Comparison of ENCODE assay signal across 2 cellular contexts in the genomic region with DNA sequence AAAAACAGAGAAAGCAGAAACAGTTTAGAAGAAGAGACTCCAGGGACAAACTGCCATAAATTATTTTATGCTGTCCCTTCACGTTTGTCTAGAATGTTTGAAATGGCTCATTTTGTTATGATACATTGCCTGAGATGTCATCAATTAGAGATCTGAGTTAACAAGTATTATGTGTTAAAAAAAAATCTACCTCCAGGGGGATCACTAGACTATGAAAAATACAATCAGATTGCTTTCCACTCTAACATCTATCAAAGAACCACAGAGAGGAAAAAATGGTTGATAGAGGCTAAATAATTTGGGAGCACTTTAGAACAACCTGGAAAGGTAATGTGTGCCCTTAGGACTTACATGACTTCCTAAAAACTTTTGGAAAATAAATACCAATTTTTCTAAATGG.
TF ChIP-seq lines count a peak whose summit lies in the region.

No MANE protein-coding gene starts in this region.

TF ChIP-seq in liver, 16 proteins besides CTCF, POLR2A, EP300 and RAD21 (continued from another document):
- TF ChIP-seq REST (IDR thresholded peaks at IDR 0.05) (no peak), JUND (IDR thresholded peaks at IDR 0.05) (no peak), SP1 (IDR thresholded peaks at IDR 0.05) (no peak), HNF4G (IDR thresholded peaks at IDR 0.05) (no peak), YY1 (IDR thresholded peaks at IDR 0.05) (no peak), ATF3 (IDR thresholded peaks at IDR 0.05) (no peak), GABPA (IDR thresholded peaks at IDR 0.05 in 1 of 2, conservative IDR thresholded peaks at IDR 0.05 in 1 of 2) (no peak), FOXA1 (IDR thresholded peaks at IDR 0.05) (no peak), TAF1 (conservative IDR thresholded peaks at IDR 0.05) (no peak)

TF ChIP-seq in HepG2, 621 proteins besides CTCF, POLR2A, EP300 and RAD21 (continued from another document):
- no peak for TF ChIP-seq GPBP1L1 (CRISPR knock-in tag; IDR thresholded peaks at IDR 0.05)
